ENCODE assay signal across 11 cellular contexts in genomic region chr2:222842517-222843174, GRCh38. TPM values are rescaled to one million over a fixed set of nuclear protein-coding genes. Genes with fewer than 3 reads are reported as not detected.
DNase-seq lines count a peak whose midpoint lies in the region; ATAC-seq and TF ChIP-seq lines count a peak whose summit lies in the region.
"Had no signal": no experiment of that assay in that cellular context is flagged by ENCODE, and none has a peak within 500 bp of the region (broad histone marks: within the 10 kb centered on the region; RNA-seq: fewer than 3 reads in every experiment).

No MANE protein-coding gene starts in this region.

- no peaks in the 10 kb centered on the region for H3K79me1 ChIP-seq in IMR-90 (ENCODE audit: low read depth in 1 of 2, low read length in 2 of 2)

- H3K14ac ChIP-seq in IMR-90 (replicated peaks; ENCODE audit: low read depth, low read length), result peak overlapping the region; percentile 60

- peak overlapping the region; percentile 38; the same call in 1 of the 2 replicates for H3K4ac ChIP-seq in IMR-90 (ENCODE audit: low read depth, low read length)

- no peak overlapping the region; the same call in 1 of the 2 replicates for H3K9ac ChIP-seq in IMR-90 (ENCODE audit: low read depth, low read length)
- H3K9ac ChIP-seq in liver (ENCODE audit: low read depth in 1 of 2, low read length in 2 of 2), result no peak overlapping the region

- peak overlapping the region; percentile 89; the same call in 1 of the 2 replicates for H4K5ac ChIP-seq in IMR-90 (ENCODE audit: low read depth, low read length)

- H3K27ac ChIP-seq in C4-2B (peak overlapping the region; percentile 54; the same call in 1 of the 2 replicates), IMR-90 (ENCODE audit: insufficient read depth, low read length) (no peak overlapping the region), liver (ENCODE audit: low read depth in 1 of 2, low read length in 2 of 2) (peak overlapping the region; percentile 47 to 68)
- H3K27ac ChIP-seq: heart left ventricle had no signal

- no peak for TF ChIP-seq RAD21 in IMR-90 (IDR thresholded peaks at IDR 0.05; ENCODE audit: low read length)
- peak; percentile 10 to 45 for TF ChIP-seq RAD21 in liver (IDR thresholded peaks at IDR 0.05)

- H3K18ac ChIP-seq in IMR-90 (ENCODE audit: low read depth, low read length), result peak overlapping the region; percentile 95; the same call in 1 of the 2 replicates

- no peak overlapping the region for H3K56ac ChIP-seq in IMR-90 (ENCODE audit: extremely low read depth, insufficient read depth, low read length)

- peak overlapping the region; percentile 20; the same call in 1 of the 2 replicates for H3K4me2 ChIP-seq in IMR-90 (ENCODE audit: low read depth, low read length)

- no peak for TF ChIP-seq POLR2A in IMR-90 (IDR thresholded peaks at IDR 0.05; ENCODE audit: low read depth, low read length)

- H3K9me3 ChIP-seq in IMR-90 (ENCODE audit: control insufficient read depth, insufficient read depth, low read length) (no peaks in the 10 kb centered on the region), liver (ENCODE audit: control insufficient read depth in 4 of 4, low read length in 3 of 4) (no peaks in the 10 kb centered on the region)
- H3K9me3 ChIP-seq: heart left ventricle had no signal

- peaks cover 3% of the 10 kb centered on the region; the same call in 1 of the 2 replicates for H3K9me1 ChIP-seq in IMR-90 (ENCODE audit: insufficient read depth, low read length)

- in situ Hi-C loops in IMR-90 (cut with MboI; ENCODE audit: low sequenced_read_pairs), result no loop called here

- peak overlapping the region; percentile 65; the same call in 1 of the 2 replicates for H2AK5ac ChIP-seq in IMR-90 (ENCODE audit: low read depth, low read length)

- H2BK5ac ChIP-seq in IMR-90 (ENCODE audit: low read depth, low read length, poor library complexity, severe bottlenecking), result peak overlapping the region; percentile 61

- POLR2A ChIA-PET in IMR-90 (lab: Charles Lee; ENCODE audit: unreplicated experiment), result interaction anchor here (0.6 kb wide), 1 partner anchor 31 kb away, joined by 60 read pairs; no protein-coding TSS in a partner anchor

- H3K27me3 ChIP-seq in IMR-90 (ENCODE audit: control insufficient read depth, insufficient read depth, low read length) (no peaks in the 10 kb centered on the region), liver (ENCODE audit: control insufficient read depth in 4 of 4, insufficient read depth in 4 of 4, low read length in 3 of 4) (no peaks in the 10 kb centered on the region)
- H3K27me3 ChIP-seq: heart left ventricle had no signal

- peak; percentile 74 for DNase-seq in IMR-90
- DNase-seq in amniotic epithelial cell (ENCODE audit: low read depth), result peak; percentile 66
- DNase-seq in stimulated activated naive CD4-positive, alpha-beta T cell treated with Interleukin-2 at 50 U/mL for 16 hours (lab: John Stamatoyannopoulos, UW), result no peak
- DNase-seq: heart left ventricle; NCI-H524 treated with DMSO at 0.1 percent for 48 hours; stimulated activated naive CD4-positive, alpha-beta T cell had no signal

- no peaks in the 10 kb centered on the region for H3K36me3 ChIP-seq in IMR-90 (ENCODE audit: control insufficient read depth, insufficient read depth, low read length)
- H3K36me3 ChIP-seq in liver (ENCODE audit: control insufficient read depth in 4 of 4, insufficient read depth in 3 of 4, low read depth in 1 of 4, low read length in 3 of 4), result no peaks in the 10 kb centered on the region
- H3K36me3 ChIP-seq: heart left ventricle had no signal

- H2BK120ac ChIP-seq in IMR-90 (ENCODE audit: low read depth, low read length), result peak overlapping the region; percentile 65; the same call in 1 of the 2 replicates

- H3K4me3 ChIP-seq in IMR-90 (ENCODE audit: insufficient read depth, low read depth, low read length) (no peak overlapping the region), liver (ENCODE audit: low read depth in 1 of 3, low read length in 3 of 3) (peak overlapping the region in 1 of 3 donors; percentile 22)
- H3K4me3 ChIP-seq: heart left ventricle had no signal

- BruUV-seq in IMR-90 (replicated peaks; lab: Mats Ljungman, UMichigan), result no TSS peak

- dilution Hi-C loops in IMR-90 (cut with HindIII; ENCODE audit: low sequenced_read_pairs, unreplicated experiment), result no loop called here

- peak overlapping the region; percentile 44 to 59 for H4K8ac ChIP-seq in IMR-90 (ENCODE audit: low read depth in 2 of 2, low read length in 2 of 2)

- no peak for TF ChIP-seq CTCF in C4-2B (conservative IDR thresholded peaks at IDR 0.05)
- TF ChIP-seq CTCF in IMR-90 (conservative IDR thresholded peaks at IDR 0.05; ENCODE audit: low read depth, low read length), result no peak
- TF ChIP-seq CTCF in liver (IDR thresholded peaks at IDR 0.05; ENCODE audit: low read depth, low read length, missing input control), result no peak

- H3K4me1 ChIP-seq in IMR-90 (ENCODE audit: control insufficient read depth, insufficient read depth, low read length), result peaks cover 7% of the 10 kb centered on the region
- H3K4me1 ChIP-seq in liver (ENCODE audit: control insufficient read depth in 4 of 4, insufficient read depth in 4 of 4, low read length in 3 of 4), result peaks cover 0 to 11% (median 5%) of the 10 kb centered on the region in 4 donors

- H4K91ac ChIP-seq in IMR-90 (ENCODE audit: insufficient read depth, low read depth, low read length), result no peak overlapping the region

- intact Hi-C loops in IMR-90 (cut with micrococcal nuclease), result no loop called here

- CTCF ChIA-PET in IMR-90 (lab: Yijun Ruan, JAX), result interaction anchor here (0.8 to 1.2 kb wide), 2 partner anchors 112 to 137 kb away, joined by 3 read pairs; no protein-coding TSS in a partner anchor

- ATAC-seq in IMR-90 (ENCODE audit: low read depth) (peak; percentile 59), HG03521 (IDR thresholded peaks at IDR 0.05; ENCODE audit: unreplicated experiment) (no peak), GM21619 (IDR thresholded peaks at IDR 0.05; ENCODE audit: unreplicated experiment) (no peak), HG03460 (IDR thresholded peaks at IDR 0.05; ENCODE audit: unreplicated experiment) (no peak)
- ATAC-seq: heart left ventricle had no signal

- WGBS in IMR-90 (ENCODE audit: extremely low coverage in 2 of 2, insufficient read length in 1 of 2), 2 experiments, result no CpG with 5 or more reads among the region's 3 CpGs
- 21% methylated on average over 3 of the region's 3 CpGs for WGBS in liver

- peak overlapping the region; percentile 72; the same call in 1 of the 2 replicates for H2BK20ac ChIP-seq in IMR-90 (ENCODE audit: low read depth, low read length)

- peak overlapping the region; percentile 71; the same call in 2 of the 3 replicates for H2BK15ac ChIP-seq in IMR-90 (ENCODE audit: low read depth, low read length)

- H2AK9ac ChIP-seq in IMR-90 (replicated peaks; ENCODE audit: low read depth, low read length, poor library complexity), result no peak overlapping the region

- H4K20me1 ChIP-seq in IMR-90 (ENCODE audit: insufficient read depth, low read length), result no peaks in the 10 kb centered on the region

- H2AFZ ChIP-seq in IMR-90 (replicated peaks; ENCODE audit: low read length, poor library complexity), result no peak overlapping the region

- peak overlapping the region; percentile 64 for H3K23ac ChIP-seq in IMR-90 (ENCODE audit: low read depth, low read length)

TF ChIP-seq in IMR-90, 13 proteins besides CTCF, POLR2A, EP300 and RAD21:
- TF ChIP-seq CEBPB (IDR thresholded peaks at IDR 0.05; ENCODE audit: low read depth, low read length), result peak; percentile 61
- no peak; the same call in 1 of the 2 replicates for TF ChIP-seq USF2 (IDR thresholded peaks at IDR 0.05; ENCODE audit: low read depth, low read length)
- TF ChIP-seq BHLHE40 (IDR thresholded peaks at IDR 0.05; ENCODE audit: low read depth, low read length), result no peak
- TF ChIP-seq MAZ (IDR thresholded peaks at IDR 0.05; ENCODE audit: borderline replicate concordance, low read depth, low read length), result no peak
- TF ChIP-seq FOS (IDR thresholded peaks at IDR 0.05; ENCODE audit: low read depth, low read length), result no peak
- no peak for TF ChIP-seq MAFK (IDR thresholded peaks at IDR 0.05; ENCODE audit: low read depth, low read length)
- TF ChIP-seq RCOR1 (IDR thresholded peaks at IDR 0.05; ENCODE audit: insufficient replicate concordance, low read length), result no peak

TF ChIP-seq in liver, 16 proteins besides CTCF, POLR2A, EP300 and RAD21 (continues in another document):
- peak in 1 of 2 donors; percentile 13 for TF ChIP-seq GABPA (IDR thresholded peaks at IDR 0.05 in 1 of 2, conservative IDR thresholded peaks at IDR 0.05 in 1 of 2)
- TF ChIP-seq JUND (IDR thresholded peaks at IDR 0.05), result peak in 1 of 2 donors; percentile 12
- TF ChIP-seq NR2F2 (IDR thresholded peaks at IDR 0.05), result no peak
- TF ChIP-seq, protein P1, sequence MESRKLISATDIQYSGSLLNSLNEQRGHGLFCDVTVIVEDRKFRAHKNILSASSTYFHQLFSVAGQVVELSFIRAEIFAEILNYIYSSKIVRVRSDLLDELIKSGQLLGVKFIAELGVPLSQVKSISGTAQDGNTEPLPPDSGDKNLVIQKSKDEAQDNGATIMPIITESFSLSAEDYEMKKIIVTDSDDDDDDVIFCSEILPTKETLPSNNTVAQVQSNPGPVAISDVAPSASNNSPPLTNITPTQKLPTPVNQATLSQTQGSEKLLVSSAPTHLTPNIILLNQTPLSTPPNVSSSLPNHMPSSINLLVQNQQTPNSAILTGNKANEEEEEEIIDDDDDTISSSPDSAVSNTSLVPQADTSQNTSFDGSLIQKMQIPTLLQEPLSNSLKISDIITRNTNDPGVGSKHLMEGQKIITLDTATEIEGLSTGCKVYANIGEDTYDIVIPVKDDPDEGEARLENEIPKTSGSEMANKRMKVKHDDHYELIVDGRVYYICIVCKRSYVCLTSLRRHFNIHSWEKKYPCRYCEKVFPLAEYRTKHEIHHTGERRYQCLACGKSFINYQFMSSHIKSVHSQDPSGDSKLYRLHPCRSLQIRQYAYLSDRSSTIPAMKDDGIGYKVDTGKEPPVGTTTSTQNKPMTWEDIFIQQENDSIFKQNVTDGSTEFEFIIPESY (IDR thresholded peaks at IDR 0.05), result no peak
- TF ChIP-seq RXRA (IDR thresholded peaks at IDR 0.05), result peak; percentile 61 to 65
- TF ChIP-seq SP1 (IDR thresholded peaks at IDR 0.05), result peak; percentile 57

RNA-seq across cellular contexts. Expression of gene ACSL3, which starts 18.2 kb away (rescaled TPM):
- total RNA-seq in IMR-90 (2012; rRNA removed), result 84.2 and 96.4 TPM in 2 replicates
- 29.2 and 31.0 TPM in 2 replicates for polyA plus RNA-seq in IMR-90 (2012; rRNA removed)
- polyA plus RNA-seq in IMR-90 (2012; cell fraction: cytosol; rRNA removed), result 15.5 and 19.7 TPM in 2 replicates
- 8.8 and 31.8 TPM in 2 replicates for polyA plus RNA-seq in IMR-90 (2012; cell fraction: nucleus; rRNA removed; ENCODE audit: low replicate concordance)
- total RNA-seq in liver, result 10 to 100 TPM; 61.1 to 66.6 TPM
- polyA plus RNA-seq in liver, result 10 to 100 TPM; 22.2 to 25.5 TPM
